16 cellular contexts compared by ENCODE assay signal in the genomic region with DNA sequence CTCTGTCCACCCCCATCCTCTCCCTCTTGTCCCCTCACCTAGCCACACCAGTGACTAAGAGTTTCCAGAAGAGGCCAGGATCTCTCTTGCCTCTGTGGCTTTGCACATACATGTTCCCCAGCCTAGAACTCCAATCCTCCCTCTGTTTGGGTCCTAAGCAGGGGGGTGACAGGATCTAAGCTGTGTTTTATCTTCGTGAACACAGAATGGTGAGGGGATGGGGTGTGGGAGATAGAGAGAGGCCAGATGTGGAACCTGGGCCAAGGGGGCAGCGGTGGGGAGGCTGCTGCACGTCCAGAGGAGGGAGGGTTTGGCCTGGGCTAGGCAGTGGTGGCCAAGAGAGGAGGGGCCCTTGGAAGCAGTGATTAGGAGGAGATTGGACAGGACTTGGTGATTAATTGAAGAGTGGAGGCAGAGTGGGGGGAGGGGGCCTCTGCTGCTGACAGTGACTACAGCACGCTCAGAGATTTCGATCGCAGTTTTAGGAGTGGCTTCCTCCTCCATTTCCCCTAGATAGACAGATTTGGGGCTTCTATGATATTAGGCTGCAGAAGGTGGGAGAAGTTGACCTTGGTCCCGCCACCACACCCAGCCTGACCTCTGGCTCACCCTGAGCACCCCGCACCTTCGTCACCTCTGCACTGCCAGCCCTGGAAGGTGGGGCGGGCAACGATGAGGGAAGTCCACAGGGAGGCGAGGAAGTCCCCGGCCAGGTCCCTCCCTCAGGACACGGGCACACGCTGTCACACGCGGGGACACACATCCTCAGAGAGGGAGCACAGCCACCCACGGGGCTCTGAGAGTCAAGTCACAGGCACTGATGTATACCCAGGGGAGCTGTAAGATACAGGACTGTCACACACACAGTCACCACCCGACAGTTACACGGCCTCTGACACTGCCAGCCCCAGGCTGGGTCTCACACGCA. TPM values are rescaled to one million over a fixed set of nuclear protein-coding genes. Genes with fewer than 3 reads are reported as not detected.
DNase-seq lines count a peak whose midpoint lies in the region; ATAC-seq and TF ChIP-seq lines count a peak whose summit lies in the region.
"Had no signal": no experiment of that assay in that cellular context is flagged by ENCODE, and none has a peak within 500 bp of the region (broad histone marks: within the 10 kb centered on the region; RNA-seq: fewer than 3 reads in every experiment).

No MANE protein-coding gene starts in this region.

- no peaks in the 10 kb centered on the region for H3K4me1 ChIP-seq in naive thymus-derived CD4-positive, alpha-beta T cell (ENCODE audit: control insufficient read depth in 2 of 2, insufficient read depth in 2 of 2, low read length in 2 of 2)
- H3K4me1 ChIP-seq in aorta (ENCODE audit: control insufficient read depth in 1 of 2, insufficient read depth in 2 of 2, low read length in 2 of 2) (no peaks in the 10 kb centered on the region), ascending aorta (peaks cover 0 to 6% of the 10 kb centered on the region in 2 donors)

- CTCF ChIA-PET in naive thymus-derived CD4-positive, alpha-beta T cell (lab: Charles Lee) = no interaction called here

- ATAC-seq in Right ventricle myocardium superior (ENCODE audit: poor library complexity) (no peak), aorta (ENCODE audit: low FRiP score) (no peak)
- ATAC-seq in naive thymus-derived CD4-positive, alpha-beta T cell = peak; percentile 20
- ATAC-seq: CD8-positive, alpha-beta T cell; GM12878 had no signal

- DNase-seq in Right ventricle myocardium superior (peak; percentile 40), cardiac septum (ENCODE audit: low spot score) (no peak), aorta (peak; percentile 42 to 46), ascending aorta (ENCODE audit: low spot score in 2 of 2) (no peak), cerebellar nuclear complex (lab: John Stamatoyannopoulos, UW) (no peak)
- DNase-seq in naive thymus-derived CD4-positive, alpha-beta T cell = no peak
- no peak for DNase-seq in stimulated activated CD4-positive, alpha-beta T cell treated with anti-CD3 and anti-CD28 coated beads, Interleukin-4, amount 100 ng/mL, for 4 hours
- DNase-seq: activated effector memory CD4-positive, alpha-beta T cell treated with anti-CD3 and anti-CD28 coated beads, Interleukin-2, amount 50 U/mL, for 16 hours; CD8-positive, alpha-beta T cell; foreskin fibroblast; SJCRH30 had no signal

- 48 to 62% methylated on average over 21 of the region's 21 CpGs for WGBS in aorta, 2 donors

- H3K27me3 Mint-ChIP-seq in brain = no peaks in the 10 kb centered on the region
- H3K27me3 Mint-ChIP-seq in naive thymus-derived CD4-positive, alpha-beta T cell = peaks cover under 1 to 18% (median 14%) of the 10 kb centered on the region in 5 donors

- intact Hi-C loops in Right ventricle myocardium superior (cut with DNase I) = loop anchor here (10.0 kb wide), 1 partner anchor 217 kb away; no protein-coding TSS in a partner anchor
- intact Hi-C loops in cardiac septum (cut with DNase I) = no loop called here
- intact Hi-C loops in naive thymus-derived CD4-positive, alpha-beta T cell (cut with micrococcal nuclease) = no loop called here
- intact Hi-C loops in aorta (cut with DNase I) = loop anchor here in 1 of 2 donors (10.0 kb wide), 1 partner anchor 217 kb away; no protein-coding TSS in a partner anchor
- intact Hi-C loops in ascending aorta (cut with DNase I) = no loop called here

- H3K27ac Mint-ChIP-seq in brain = peak overlapping the region; percentile 80 to 95 (median 90)
- H3K27ac Mint-ChIP-seq in naive thymus-derived CD4-positive, alpha-beta T cell = no peak overlapping the region
- H3K27ac Mint-ChIP-seq: CD8-positive, alpha-beta T cell had no signal

- H3K4me3 Mint-ChIP-seq in brain = peak overlapping the region; percentile 14 to 66 (median 34)
- no peak overlapping the region for H3K4me3 Mint-ChIP-seq in naive thymus-derived CD4-positive, alpha-beta T cell
- H3K4me3 Mint-ChIP-seq: CD8-positive, alpha-beta T cell had no signal

- no peaks in the 10 kb centered on the region for H3K27me3 ChIP-seq in naive thymus-derived CD4-positive, alpha-beta T cell (ENCODE audit: control insufficient read depth in 2 of 2, insufficient read depth in 2 of 2, low read length in 2 of 2)
- no peaks in the 10 kb centered on the region for H3K27me3 ChIP-seq in aorta (ENCODE audit: control insufficient read depth in 1 of 2, insufficient read depth in 2 of 2, low read length in 1 of 2)
- H3K27me3 ChIP-seq in ascending aorta = no peaks in the 10 kb centered on the region

- H3K9me3 Mint-ChIP-seq in brain = peaks cover 0 to 4% (median 0%) of the 10 kb centered on the region in 5 experiments
- no peaks in the 10 kb centered on the region for H3K9me3 Mint-ChIP-seq in naive thymus-derived CD4-positive, alpha-beta T cell
- H3K9me3 Mint-ChIP-seq: CD8-positive, alpha-beta T cell had no signal

- no peak overlapping the region for H3K4me3 ChIP-seq in naive thymus-derived CD4-positive, alpha-beta T cell (ENCODE audit: low read length)
- H3K4me3 ChIP-seq in aorta (ENCODE audit: low read length in 2 of 2) (no peak overlapping the region), ascending aorta (no peak overlapping the region)
- H3K4me3 ChIP-seq: A549, GM12878, HAP-1, lung, SJCRH30 had no signal

- no peak overlapping the region for H3K27ac ChIP-seq in naive thymus-derived CD4-positive, alpha-beta T cell (ENCODE audit: low read depth, low read length)
- H3K27ac ChIP-seq in aorta (ENCODE audit: low read depth in 1 of 2, low read length in 2 of 2) (no peak overlapping the region), ascending aorta (no peak overlapping the region)
- H3K27ac ChIP-seq: SJCRH30 had no signal

- peaks cover 92% of the 10 kb centered on the region for H3K4me1 Mint-ChIP-seq in brain
- no peaks in the 10 kb centered on the region for H3K4me1 Mint-ChIP-seq in naive thymus-derived CD4-positive, alpha-beta T cell

- H3K36me3 Mint-ChIP-seq in brain = no peaks in the 10 kb centered on the region
- H3K36me3 Mint-ChIP-seq in naive thymus-derived CD4-positive, alpha-beta T cell = no peaks in the 10 kb centered on the region
- H3K36me3 Mint-ChIP-seq: CD8-positive, alpha-beta T cell had no signal

- TF ChIP-seq CTCF in brain (conservative IDR thresholded peaks at IDR 0.05) (no peak), ascending aorta (IDR thresholded peaks at IDR 0.05) (no peak)

- H3K36me3 ChIP-seq in naive thymus-derived CD4-positive, alpha-beta T cell (ENCODE audit: control insufficient read depth in 2 of 3, insufficient read depth in 3 of 3, low read length in 3 of 3) = no peaks in the 10 kb centered on the region
- H3K36me3 ChIP-seq in aorta (ENCODE audit: control insufficient read depth in 1 of 2, insufficient read depth in 2 of 2, low read length in 1 of 2) (no peaks in the 10 kb centered on the region), ascending aorta (no peaks in the 10 kb centered on the region)
- H3K36me3 ChIP-seq: HAP-1, SJCRH30 had no signal

- no peaks in the 10 kb centered on the region for H3K9me3 ChIP-seq in naive thymus-derived CD4-positive, alpha-beta T cell (ENCODE audit: control insufficient read depth in 2 of 3, low read length in 3 of 3)
- H3K9me3 ChIP-seq in aorta (ENCODE audit: control insufficient read depth, low read length) (no peaks in the 10 kb centered on the region), ascending aorta (no peaks in the 10 kb centered on the region)
- H3K9me3 ChIP-seq: A549, HAP-1, SJCRH30 had no signal

- POLR2A ChIA-PET in naive thymus-derived CD4-positive, alpha-beta T cell (lab: Charles Lee) = interaction anchor here (0.6 kb wide), 1 partner anchor 182 kb away, joined by 3 read pairs; no protein-coding TSS in a partner anchor

RNA-seq across cellular contexts. Expression of gene ADGRB2, which starts 17.3 kb away (rescaled TPM):
- 14.7 TPM for total RNA-seq in Right ventricle myocardium superior
- 7.7 TPM for total RNA-seq in cardiac septum
- polyA plus RNA-seq in brain (ENCODE audit: insufficient read depth, low read depth, low replicate concordance) = 67.9 TPM
- 1 to 10 TPM in 1 of 5 experiments, under 1 TPM in 4; 0.11 to 4.3 (median 0.43) TPM for total RNA-seq in naive thymus-derived CD4-positive, alpha-beta T cell
- polyA plus RNA-seq in naive thymus-derived CD4-positive, alpha-beta T cell = not detected
- total RNA-seq in aorta = 1 to 10 TPM; 1.8 to 4.6 TPM
- 1 to 10 TPM; 1.8 to 2.4 TPM for polyA plus RNA-seq in aorta
- total RNA-seq in ascending aorta = 1.9 TPM

RNA-seq across cellular contexts. Expression of gene SPOCD1, which starts 34.4 kb away (rescaled TPM):
- total RNA-seq in Right ventricle myocardium superior (not detected), cardiac septum (0.19 TPM), aorta (1 to 10 TPM; 4.0 to 9.0 TPM), ascending aorta (30.7 TPM)
- polyA plus RNA-seq in brain (ENCODE audit: insufficient read depth, low read depth, low replicate concordance) (1.7 TPM), aorta (10 to 100 TPM in 1 of 2 donors, 1 to 10 TPM in 1; 1.4 to 12.3 TPM)
- under 1 TPM in 2 of 5 experiments, not detected in 3; 0.21 to 0.38 TPM for total RNA-seq in naive thymus-derived CD4-positive, alpha-beta T cell
- polyA plus RNA-seq in naive thymus-derived CD4-positive, alpha-beta T cell = not detected
- total RNA-seq: CD8-positive, alpha-beta T cell had no signal

Comparison
In these comparisons a context has a peak if more than half of its experiments do, and no peak if none do; other contexts are left out.
1. DNase-seq: peak in Right ventricle myocardium superior (single experiment) and aorta (2 of 2); none in cardiac septum (single experiment), naive thymus-derived CD4-positive, alpha-beta T cell (0 of 9), ascending aorta (0 of 2), cerebellar nuclear complex (0 of 2) and stimulated activated CD4-positive, alpha-beta T cell treated with anti-CD3 and anti-CD28 coated beads, Interleukin-4, amount 100 ng/mL, for 4 hours (0 of 2).
2. H3K27ac Mint-ChIP-seq: peak in brain (5 of 5); none in naive thymus-derived CD4-positive, alpha-beta T cell (0 of 9).
3. H3K4me3 Mint-ChIP-seq: peak in brain (5 of 5); none in naive thymus-derived CD4-positive, alpha-beta T cell (0 of 10).